8 cellular contexts compared by ENCODE assay signal in the genomic region with DNA sequence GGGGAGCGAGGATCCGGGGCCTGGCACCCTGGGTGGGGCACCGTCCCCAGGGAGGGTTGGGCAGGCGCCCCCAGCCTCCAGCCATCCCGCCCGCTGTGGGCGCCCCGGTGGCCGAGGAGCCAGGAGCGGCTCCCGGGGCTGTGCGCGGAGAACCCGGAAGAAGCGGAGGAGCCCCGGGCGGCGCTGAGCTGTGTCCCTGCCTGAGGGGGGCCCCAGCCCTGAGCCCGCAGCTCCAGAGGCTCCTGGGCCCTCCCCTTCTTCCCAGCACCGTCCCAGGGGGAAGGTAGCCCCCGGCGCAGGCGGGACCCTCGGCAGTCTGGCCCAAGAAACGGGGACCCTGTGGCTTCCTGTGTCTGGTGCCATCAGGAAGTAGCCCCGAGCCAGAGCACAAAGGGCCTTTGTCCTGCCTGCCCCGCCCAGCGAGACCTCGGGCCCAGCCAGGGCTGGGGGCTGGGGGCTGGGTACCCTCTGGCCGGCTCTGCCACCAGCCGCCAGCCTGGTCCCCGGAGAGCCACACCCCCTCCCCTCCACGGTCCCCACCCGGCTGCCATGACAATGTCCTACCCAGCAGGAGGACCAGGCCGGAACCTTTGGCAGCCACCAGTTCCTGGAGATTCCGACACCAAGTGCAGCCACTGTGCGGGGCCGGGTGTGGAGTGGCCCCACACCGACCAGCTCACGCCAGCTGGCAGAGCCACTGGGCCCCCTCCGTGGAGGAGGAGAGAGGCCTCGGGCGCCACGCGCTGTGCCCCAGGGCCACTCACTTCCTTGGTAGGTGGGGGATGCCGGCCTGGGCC. TPM values are rescaled to one million over a fixed set of nuclear protein-coding genes. Genes with fewer than 3 reads are reported as not detected.
DNase-seq lines count a peak whose midpoint lies in the region; ATAC-seq and TF ChIP-seq lines count a peak whose summit lies in the region.

No MANE protein-coding gene starts in this region.

- peak overlapping the region; percentile 73 for H3K4ac ChIP-seq in trophoblast cell (ENCODE audit: low read depth, low read length)

- H3K27ac ChIP-seq in adrenal gland (peak overlapping the region in 4 of 5 donors; percentile 77 to 87 (median 85)), left ventricle myocardium inferior (replicated peaks) (peak overlapping the region; percentile 98), trophoblast cell (ENCODE audit: low read depth, low read length) (peak overlapping the region; percentile 57)

- peaks cover 11% of the 10 kb centered on the region for H3K27me3 ChIP-seq in adrenal gland
- H3K27me3 ChIP-seq in left ventricle myocardium inferior (ENCODE audit: low read depth): peaks cover 31% of the 10 kb centered on the region
- H3K27me3 ChIP-seq in trophoblast cell (ENCODE audit: insufficient read depth, low read length): no peaks in the 10 kb centered on the region

- ATAC-seq in GM21381 (IDR thresholded peaks at IDR 0.05; ENCODE audit: unreplicated experiment): peak; percentile 42
- no peak for ATAC-seq in GM18867 (IDR thresholded peaks at IDR 0.05; ENCODE audit: unreplicated experiment)
- ATAC-seq in GM18858 (IDR thresholded peaks at IDR 0.05; ENCODE audit: unreplicated experiment): no peak

- H2BK12ac ChIP-seq in trophoblast cell (ENCODE audit: low read length): peak overlapping the region; percentile 15

- H3K36me3 ChIP-seq in adrenal gland (replicated peaks in 1 of 2) (no peaks in the 10 kb centered on the region), left ventricle myocardium inferior (no peaks in the 10 kb centered on the region), trophoblast cell (ENCODE audit: control insufficient read depth in 1 of 2, insufficient read depth in 2 of 2, low read length in 2 of 2) (no peaks in the 10 kb centered on the region)

- H2BK5ac ChIP-seq in trophoblast cell (ENCODE audit: low read depth, low read length, poor library complexity): peak overlapping the region; percentile 25

- peak overlapping the region; percentile 98 for H4K8ac ChIP-seq in trophoblast cell (ENCODE audit: low read depth, low read length)

- peak overlapping the region; percentile 85 for H3K18ac ChIP-seq in trophoblast cell (ENCODE audit: low read length)

- DNase-seq in C1 segment of cervical spinal cord (lab: John Stamatoyannopoulos, UW): peak; percentile 23 to 88 (median 76)
- DNase-seq in NCI-H526 treated with DMSO at 0.1 percent for 48 hours (lab: John Stamatoyannopoulos, UW): peak; percentile 65
- DNase-seq in adrenal gland: peak in 6 of 7 donors; percentile 16 to 58 (median 30)
- peak; percentile 54 for DNase-seq in left ventricle myocardium inferior
- DNase-seq in trophoblast cell: peak in 1 of 2 donors; percentile 19

- H3K4me1 ChIP-seq in adrenal gland (replicated peaks in 1 of 2) (peaks cover 8 to 13% of the 10 kb centered on the region in 2 donors), left ventricle myocardium inferior (peaks cover 15% of the 10 kb centered on the region), trophoblast cell (ENCODE audit: control insufficient read depth in 1 of 2, insufficient read depth in 2 of 2, low read length in 2 of 2) (peaks cover 11 to 12% of the 10 kb centered on the region in 2 experiments)

- peak overlapping the region; percentile 92 for H4K12ac ChIP-seq in trophoblast cell (ENCODE audit: low read depth, low read length)

- H3K4me3 ChIP-seq in adrenal gland (peak overlapping the region in 3 of 4 donors; percentile 33 to 73 (median 65)), left ventricle myocardium inferior (peak overlapping the region; percentile 81), trophoblast cell (ENCODE audit: low read depth, low read length) (peak overlapping the region; percentile 6)

- peak overlapping the region; percentile 55 for H3K9ac ChIP-seq in trophoblast cell (ENCODE audit: low read length)

- TF ChIP-seq POLR2A in adrenal gland (IDR thresholded peaks at IDR 0.05): no peak

- H4K91ac ChIP-seq in trophoblast cell (ENCODE audit: low read depth, low read length): peak overlapping the region; percentile 98

- H3K9me3 ChIP-seq in adrenal gland (replicated peaks in 1 of 3) (no peaks in the 10 kb centered on the region), left ventricle myocardium inferior (replicated peaks) (no peaks in the 10 kb centered on the region), trophoblast cell (ENCODE audit: insufficient read depth, low read depth, low read length) (peaks cover 10% of the 10 kb centered on the region)

- intact Hi-C loops in adrenal gland (cut with DNase I) (no loop called here), left ventricle myocardium inferior (cut with micrococcal nuclease) (no loop called here)

- TF ChIP-seq CTCF in adrenal gland (IDR thresholded peaks at IDR 0.05) (peak in 1 of 6 experiments; percentile 6), left ventricle myocardium inferior (IDR thresholded peaks at IDR 0.05; ENCODE audit: borderline replicate concordance) (no peak)

- H3K14ac ChIP-seq in trophoblast cell (ENCODE audit: low read length): peak overlapping the region; percentile 88

- no peak overlapping the region for H3K23ac ChIP-seq in trophoblast cell (ENCODE audit: low read length)

- H2BK120ac ChIP-seq in trophoblast cell (ENCODE audit: insufficient read depth, low read length, poor library complexity): peak overlapping the region; percentile 84

- H2AK5ac ChIP-seq in trophoblast cell (ENCODE audit: low read length): peak overlapping the region; percentile 95

- H2AFZ ChIP-seq in trophoblast cell (ENCODE audit: insufficient read depth, low read length, poor library complexity): peak overlapping the region; percentile 68

- peaks cover 9% of the 10 kb centered on the region for H3K79me2 ChIP-seq in trophoblast cell (ENCODE audit: control insufficient read depth, insufficient read depth, low read length, poor library complexity)

- WGBS in adrenal gland, 4 donors: 18 to 60% (median 24%) methylated on average over 1 to 46 of the region's 46 CpGs
- WGBS in trophoblast cell (ENCODE audit: extremely low coverage, insufficient coverage, insufficient read length): no CpG with 5 or more reads among the region's 46 CpGs

- H3K79me1 ChIP-seq in trophoblast cell (ENCODE audit: low read length): peaks cover 15% of the 10 kb centered on the region

- H3K4me2 ChIP-seq in trophoblast cell (ENCODE audit: low read length): peak overlapping the region; percentile 66

RNA-seq across cellular contexts. Expression of a gene that starts 15.6 kb away (rescaled TPM):
- total RNA-seq in adrenal gland (not detected), left ventricle myocardium inferior (not detected)
- under 1 TPM in 2 of 3 donors, not detected in 1; 0.32 to 0.44 TPM for polyA plus RNA-seq in adrenal gland
- polyA plus RNA-seq in trophoblast cell (2013): not detected in 2 replicates

RNA-seq across cellular contexts. Expression of a gene that starts 42.2 kb away (rescaled TPM):
- total RNA-seq in adrenal gland (10 to 100 TPM in 5 of 8 donors, 1 to 10 TPM in 3; 5.4 to 17.3 (median 11.3) TPM), left ventricle myocardium inferior (3.8 TPM)
- 10 to 100 TPM in 2 of 3 donors, under 1 TPM in 1; 0.55 to 54.3 (median 25.5) TPM for polyA plus RNA-seq in adrenal gland
- polyA plus RNA-seq in trophoblast cell (2013): 12.1 and 12.5 TPM in 2 replicates

RNA-seq across cellular contexts. Expression of a gene that starts 48.3 kb away (rescaled TPM):
- total RNA-seq in adrenal gland (under 1 TPM in 3 of 8 donors, not detected in 5; 0.27 to 0.90 (median 0.39) TPM), left ventricle myocardium inferior (not detected)
- 1 to 10 TPM in 1 of 3 donors, under 1 TPM in 1, not detected in 1; 0.64 to 1.5 TPM for polyA plus RNA-seq in adrenal gland
- polyA plus RNA-seq in trophoblast cell (2013): not detected in 2 replicates

RNA-seq across cellular contexts. Expression of a gene that starts 55.8 kb away (rescaled TPM):
- total RNA-seq in adrenal gland (1 to 10 TPM in 4 of 8 donors, under 1 TPM in 3, not detected in 1; 0.32 to 2.7 (median 1.1) TPM), left ventricle myocardium inferior (2.2 TPM)
- 1 to 10 TPM in 2 of 3 donors, not detected in 1; 4.7 to 6.9 TPM for polyA plus RNA-seq in adrenal gland
- polyA plus RNA-seq in trophoblast cell (2013): 0.07 and 0.08 TPM in 2 replicates

Comparison
In these comparisons a context has a peak if more than half of its experiments do, and no peak if none do; other contexts are left out.
1. H3K4me3 ChIP-seq: peak in every context shown above with its lines; median percentile 81 in left ventricle myocardium inferior; 65 in adrenal gland; 6 in trophoblast cell.